In genomic region chr17:42016952-42017865, GRCh38 we compare ENCODE assay signal across 8 cellular contexts. TPM values are rescaled to one million over a fixed set of nuclear protein-coding genes. Genes with fewer than 3 reads are reported as not detected.
A peak's percentile ranks its signal among the peaks of the same experiment; 100 is the strongest.
DNase-seq lines count a peak whose midpoint lies in the region; ATAC-seq and TF ChIP-seq lines count a peak whose summit lies in the region.

A gene with protein sequence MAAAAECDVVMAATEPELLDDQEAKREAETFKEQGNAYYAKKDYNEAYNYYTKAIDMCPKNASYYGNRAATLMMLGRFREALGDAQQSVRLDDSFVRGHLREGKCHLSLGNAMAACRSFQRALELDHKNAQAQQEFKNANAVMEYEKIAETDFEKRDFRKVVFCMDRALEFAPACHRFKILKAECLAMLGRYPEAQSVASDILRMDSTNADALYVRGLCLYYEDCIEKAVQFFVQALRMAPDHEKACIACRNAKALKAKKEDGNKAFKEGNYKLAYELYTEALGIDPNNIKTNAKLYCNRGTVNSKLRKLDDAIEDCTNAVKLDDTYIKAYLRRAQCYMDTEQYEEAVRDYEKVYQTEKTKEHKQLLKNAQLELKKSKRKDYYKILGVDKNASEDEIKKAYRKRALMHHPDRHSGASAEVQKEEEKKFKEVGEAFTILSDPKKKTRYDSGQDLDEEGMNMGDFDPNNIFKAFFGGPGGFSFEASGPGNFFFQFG (minus strand): TSS chr17:42017439. CDS start chr17:42017416, 23 bp downstream.

- no peaks in the 10 kb centered on the region for H3K27me3 ChIP-seq in dorsolateral prefrontal cortex

- DNase-seq in NCI-H748 treated with DMSO at 0.1 percent for 48 hours (lab: John Stamatoyannopoulos, UW) (peak; percentile 88), dorsolateral prefrontal cortex (peak; percentile 84 to 95 (median 92)), lower leg skin (ENCODE audit: low spot score in 2 of 2) (peak; percentile 86 to 98)
- peak; percentile 87 to 92 for DNase-seq in activated CD4-positive, alpha-beta T cell treated with anti-CD3 and anti-CD28 coated beads, Interleukin-2, amount 50 U/mL, for 48 hours
- DNase-seq in stimulated activated CD4-positive, alpha-beta T cell treated with anti-CD3 and anti-CD28 coated beads, Interleukin-4, amount 100 ng/mL, for 4 hours, result peak; percentile 85 to 90

- peak; percentile 83 for ATAC-seq in GM19372 (IDR thresholded peaks at IDR 0.05; ENCODE audit: low read depth, unreplicated experiment)
- ATAC-seq in HG03558 (IDR thresholded peaks at IDR 0.05; ENCODE audit: extremely low read depth, unreplicated experiment), result peak; percentile 34

- WGBS in lower leg skin, 2 donors, result 0 to 1% methylated on average over 48 to 62 of the region's 70 CpGs

- peak in 1 of 2 donors; percentile 60 for TF ChIP-seq POLR2A in lower leg skin (IDR thresholded peaks at IDR 0.05)

- H3K27ac ChIP-seq in C4-2B, result peak within 1 kb of the TSS; percentile 96
- peak within 1 kb of the TSS; percentile 65 to 98 (median 95) for H3K27ac ChIP-seq in dorsolateral prefrontal cortex

- no peak for TF ChIP-seq CTCF in C4-2B (conservative IDR thresholded peaks at IDR 0.05)
- peak in 55 of 56 donors; percentile 9 to 79 (median 55) for TF ChIP-seq CTCF in dorsolateral prefrontal cortex (IDR thresholded peaks at IDR 0.05 in 54 of 56, conservative IDR thresholded peaks at IDR 0.05 in 2 of 56; ENCODE audit: low read depth in 1 of 56, partially characterized antibody in 56 of 56)
- no peak for TF ChIP-seq CTCF in lower leg skin (IDR thresholded peaks at IDR 0.05)

- H3K4me3 ChIP-seq in dorsolateral prefrontal cortex (peak within 1 kb of the TSS; percentile 52 to 100 (median 95)), lower leg skin (ENCODE audit: low read depth, poor library complexity, severe bottlenecking) (peak within 1 kb of the TSS; percentile 91)

- intact Hi-C loops in dorsolateral prefrontal cortex (cut with DNase I) (loop anchor here (2.0 kb wide), 1 partner anchor 50 kb away; the partner anchor contains the start of gene CNP (in 2 of the 2)), lower leg skin (cut with DNase I; ENCODE audit: low total_unique reads) (no loop called here)

RNA-seq across cellular contexts. Expression of the gene that starts here (rescaled TPM):
- 100 to 1,000 TPM in 114 of 120 experiments, 10 to 100 TPM in 6; 88.3 to 157 (median 125) TPM for total RNA-seq in dorsolateral prefrontal cortex
- 10 to 100 TPM; 48.8 to 85.5 (median 63.7) TPM for total RNA-seq in lower leg skin

Comparison
In these comparisons a context has a peak if more than half of its experiments do, and no peak if none do; other contexts are left out.
1. Peak in every context shown above with its lines: DNase-seq, ATAC-seq, H3K4me3 ChIP-seq and H3K27ac ChIP-seq.
2. CTCF ChIP-seq: peak in dorsolateral prefrontal cortex (55 of 56); none in C4-2B (single experiment) and lower leg skin (0 of 3).